Comparison of ENCODE assay signal across 9 cellular contexts in the genomic region with DNA sequence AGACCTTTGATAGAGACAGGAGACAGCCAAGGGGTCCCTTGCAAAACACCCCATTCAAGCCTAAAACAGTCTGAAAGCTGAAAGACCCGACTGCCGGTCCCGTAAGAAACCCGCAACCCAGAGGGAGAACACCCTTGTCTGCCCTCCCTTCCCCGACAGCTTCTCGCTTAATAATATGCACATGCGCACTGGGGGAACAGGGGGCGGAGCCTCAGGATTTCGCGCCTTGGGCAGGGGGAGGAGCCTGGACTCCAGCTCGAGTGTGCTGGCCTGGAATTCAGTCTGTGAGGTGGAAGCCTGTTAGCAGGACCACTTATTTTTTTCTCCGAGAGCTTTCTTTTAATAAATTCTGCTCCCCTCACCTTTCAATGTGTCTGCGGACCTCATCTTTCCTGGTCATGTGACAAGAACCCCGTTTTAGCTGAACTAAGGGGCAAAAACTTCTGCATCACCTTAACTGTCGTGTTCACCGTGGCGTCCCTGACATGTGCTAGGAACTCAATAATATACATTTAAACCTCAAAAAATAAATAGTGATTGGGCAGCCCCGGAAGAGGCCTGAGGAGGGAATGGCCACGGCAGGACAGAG. TPM values are rescaled to one million over a fixed set of nuclear protein-coding genes. Genes with fewer than 3 reads are reported as not detected.
A peak's percentile ranks its signal among the peaks of the same experiment; 100 is the strongest.
DNase-seq lines count a peak whose midpoint lies in the region; ATAC-seq and TF ChIP-seq lines count a peak whose summit lies in the region.
"Had no signal": no experiment of that assay in that cellular context is flagged by ENCODE, and none has a peak within 500 bp of the region (broad histone marks: within the 10 kb centered on the region; RNA-seq: fewer than 3 reads in every experiment).

No MANE protein-coding gene starts in this region.

- H3K27ac ChIP-seq in breast epithelium (peak overlapping the region in 1 of 2 donors; percentile 56), mammary epithelial cell (ENCODE audit: insufficient read depth, low read depth, low read length) (no peak overlapping the region), left lung (peak overlapping the region in 1 of 2 donors; percentile 44)
- H3K27ac ChIP-seq: A549 had no signal

- 97% methylated on average over 19 of the region's 19 CpGs for WGBS in mammary epithelial cell (ENCODE audit: low coverage, missing lambda C conversion rate)

- no peaks in the 10 kb centered on the region for H3K79me2 ChIP-seq in mammary epithelial cell (ENCODE audit: insufficient read depth, low read length)

- ATAC-seq in left lung (peak; percentile 94), GM21737 (IDR thresholded peaks at IDR 0.05; ENCODE audit: unreplicated experiment) (no peak), HG03342 (IDR thresholded peaks at IDR 0.05; ENCODE audit: unreplicated experiment) (no peak)
- ATAC-seq: A549 had no signal

- H3K9ac ChIP-seq in mammary epithelial cell (ENCODE audit: insufficient read depth, low read length): no peak overlapping the region

- TF ChIP-seq POLR2A in breast epithelium (IDR thresholded peaks at IDR 0.05): no peak

- no peak overlapping the region for H3K4me2 ChIP-seq in mammary epithelial cell (ENCODE audit: insufficient read depth, low read depth, low read length)
- H3K4me2 ChIP-seq: A549 had no signal

- no peaks in the 10 kb centered on the region for H3K36me3 ChIP-seq in breast epithelium
- H3K36me3 ChIP-seq in mammary epithelial cell (ENCODE audit: insufficient read depth, low read length): no peaks in the 10 kb centered on the region
- no peaks in the 10 kb centered on the region for H3K36me3 ChIP-seq in left lung

- DNase-seq in breast epithelium (ENCODE audit: low spot score in 2 of 2): peak in 1 of 2 donors; percentile 27
- no peak for DNase-seq in mammary epithelial cell
- DNase-seq in SK-N-DZ (ENCODE audit: low spot score): peak; percentile 13
- peak; percentile 64 for DNase-seq in astrocyte of the spinal cord (ENCODE audit: low read depth, low spot score)
- DNase-seq in left lung: peak; percentile 80 to 87
- DNase-seq in stimulated activated CD8-positive, alpha-beta memory T cell treated with anti-CD3 and anti-CD28 coated beads, Interleukin-15, amount 100 ng/mL, for 24 hours (ENCODE audit: low read depth): peak; percentile 13

- no peaks in the 10 kb centered on the region for H3K27me3 ChIP-seq in breast epithelium
- H3K27me3 ChIP-seq in mammary epithelial cell (ENCODE audit: insufficient read depth, low read length): no peaks in the 10 kb centered on the region
- peaks cover 0 to 4% of the 10 kb centered on the region in 2 donors for H3K27me3 ChIP-seq in left lung

- in situ Hi-C loops in mammary epithelial cell (cut with MboI; ENCODE audit: low sequenced_read_pairs in 2 of 2): no loop called here
- in situ Hi-C loops in astrocyte of the spinal cord (cut with HindIII; ENCODE audit: low sequenced_read_pairs): no loop called here

- dilution Hi-C loops in mammary epithelial cell (cut with HindIII; ENCODE audit: low sequenced_read_pairs): no loop called here

- H3K4me1 ChIP-seq in breast epithelium: no peaks in the 10 kb centered on the region
- H3K4me1 ChIP-seq in mammary epithelial cell (ENCODE audit: insufficient read depth, low read length): peaks cover 25% of the 10 kb centered on the region
- peaks cover 0 to 9% of the 10 kb centered on the region in 2 donors for H3K4me1 ChIP-seq in left lung
- H3K4me1 ChIP-seq: A549 had no signal

- TF ChIP-seq CTCF in breast epithelium (IDR thresholded peaks at IDR 0.05): no peak
- TF ChIP-seq CTCF in mammary epithelial cell (conservative IDR thresholded peaks at IDR 0.05 in 1 of 2, IDR thresholded peaks at IDR 0.05 in 1 of 2; ENCODE audit: extremely low read depth in 1 of 2, insufficient read depth in 1 of 2, low read depth in 1 of 2, low read length in 2 of 2): no peak
- no peak for TF ChIP-seq CTCF in astrocyte of the spinal cord (IDR thresholded peaks at IDR 0.05; ENCODE audit: low read depth, low read length)
- no peak for TF ChIP-seq CTCF in left lung (IDR thresholded peaks at IDR 0.05)

- CTCF ChIA-PET in mammary epithelial cell (lab: Charles Lee; ENCODE audit: low non-redundant PET): no interaction called here

- intact Hi-C loops in breast epithelium (cut with DNase I; ENCODE audit: low total_unique reads) (no loop called here), mammary epithelial cell (cut with micrococcal nuclease) (no loop called here), left lung (cut with DNase I) (no loop called here)

- no peaks in the 10 kb centered on the region for H4K20me1 ChIP-seq in mammary epithelial cell (ENCODE audit: insufficient read depth, low read length)

- BruUV-seq in mammary epithelial cell (replicated peaks; lab: Mats Ljungman, UMichigan): no TSS peak

- H3K9me3 ChIP-seq in breast epithelium (no peaks in the 10 kb centered on the region), mammary epithelial cell (replicated peaks; ENCODE audit: insufficient read depth, low read length) (no peaks in the 10 kb centered on the region), left lung (no peaks in the 10 kb centered on the region)
- H3K9me3 ChIP-seq: A549 had no signal

- H2AFZ ChIP-seq in mammary epithelial cell (ENCODE audit: low read depth, low read length): no peak overlapping the region

- H3K4me3 ChIP-seq in breast epithelium (peak overlapping the region; percentile 14 to 44 (median 28)), mammary epithelial cell (replicated peaks in 1 of 3; ENCODE audit: insufficient read depth in 1 of 3, low read depth in 2 of 3, low read length in 3 of 3) (no peak overlapping the region), astrocyte of the spinal cord (ENCODE audit: low read depth, low read length) (peak overlapping the region; percentile 23), left lung (peak overlapping the region; percentile 15 to 33)
- H3K4me3 ChIP-seq: A549 had no signal

RNA-seq across cellular contexts. Expression of gene TNFAIP8L3, which starts 17.0 kb away (rescaled TPM):
- total RNA-seq in breast epithelium (1 to 10 TPM; 2.5 to 4.3 (median 4.0) TPM), mammary epithelial cell (1 to 10 TPM; 6.5 to 9.7 TPM), left lung (10 to 100 TPM in 1 of 2 donors, 1 to 10 TPM in 1; 3.7 to 25.0 TPM)
- polyA plus RNA-seq in mammary epithelial cell: 2.7 TPM
- polyA minus RNA-seq in mammary epithelial cell: 14.6 TPM
- polyA plus RNA-seq in SK-N-DZ (2014; cell fraction: cytosol; rRNA removed): 0.03 TPM in 1 of 2 replicates, not detected in the other
- not detected in 2 replicates for polyA plus RNA-seq in SK-N-DZ (2014; cell fraction: nucleus; rRNA removed)

Comparison
In these comparisons a context has a peak if more than half of its experiments do, and no peak if none do; other contexts are left out.
1. H3K4me3 ChIP-seq: peak in breast epithelium (3 of 3), astrocyte of the spinal cord (single experiment) and left lung (2 of 2); none in mammary epithelial cell (0 of 3).